Comparison of ENCODE assay signal across 8 cellular contexts in genomic region chr11:78080084-78080817, GRCh38. TPM values are rescaled to one million over a fixed set of nuclear protein-coding genes. Genes with fewer than 3 reads are reported as not detected.
DNase-seq lines count a peak whose midpoint lies in the region; ATAC-seq and TF ChIP-seq lines count a peak whose summit lies in the region.

No MANE protein-coding gene starts in this region.

- 59% methylated on average over 23 of the region's 23 CpGs for WGBS in urinary bladder

- no peaks in the 10 kb centered on the region for H3K36me3 Mint-ChIP-seq in memory B cell

- no peaks in the 10 kb centered on the region for H3K9me3 ChIP-seq in cardiac muscle cell (ENCODE audit: low read depth)

- intact Hi-C loops in left cardiac atrium (cut with DNase I) = no loop called here

- TF ChIP-seq CTCF in cardiac muscle cell (IDR thresholded peaks at IDR 0.05; ENCODE audit: low read depth, low read length) = peak; percentile 1
- no peak for TF ChIP-seq CTCF in astrocyte of the cerebellum (IDR thresholded peaks at IDR 0.05; ENCODE audit: low read depth, low read length, missing control alignments)

- no peak for ATAC-seq in left cardiac atrium
- no peak for ATAC-seq in memory B cell (ENCODE audit: low read depth)
- no peak for ATAC-seq in HG03457 (IDR thresholded peaks at IDR 0.05; ENCODE audit: unreplicated experiment)
- no peak for ATAC-seq in HG02840 (IDR thresholded peaks at IDR 0.05; ENCODE audit: low FRiP score, unreplicated experiment)

- H3K4me1 Mint-ChIP-seq in memory B cell = peaks cover 27% of the 10 kb centered on the region

- peak overlapping the region; percentile 90 for H3K4me3 Mint-ChIP-seq in memory B cell

- no peaks in the 10 kb centered on the region for H3K9me3 Mint-ChIP-seq in memory B cell

- peak overlapping the region; percentile 77 for H3K27ac Mint-ChIP-seq in memory B cell

- in situ Hi-C loops in astrocyte of the cerebellum (cut with HindIII; ENCODE audit: low sequenced_read_pairs) = no loop called here

- H3K27me3 Mint-ChIP-seq in memory B cell = no peaks in the 10 kb centered on the region

- H3K4me3 ChIP-seq in cardiac muscle cell (peak overlapping the region; percentile 86), astrocyte of the cerebellum (ENCODE audit: low read depth, low read length) (peak overlapping the region; percentile 73), urinary bladder (ENCODE audit: low read depth, low read length) (peak overlapping the region; percentile 90)

- DNase-seq in cardiac muscle cell (ENCODE audit: low read depth in 1 of 2, low spot score in 1 of 2) (peak in 1 of 2 donors; percentile 20), left cardiac atrium (no peak), astrocyte of the cerebellum (ENCODE audit: low read depth) (no peak), memory B cell (ENCODE audit: low spot score in 2 of 2) (no peak), pons (ENCODE audit: low spot score) (no peak)

- H3K27me3 ChIP-seq in cardiac muscle cell = peaks cover 3% of the 10 kb centered on the region

- H3K36me3 ChIP-seq in cardiac muscle cell (no peaks in the 10 kb centered on the region), urinary bladder (ENCODE audit: insufficient read depth) (no peaks in the 10 kb centered on the region)

- H3K27ac ChIP-seq in cardiac muscle cell = peak overlapping the region; percentile 95
- peak overlapping the region; percentile 91 for H3K27ac ChIP-seq in urinary bladder (ENCODE audit: low read depth)

- H3K4me1 ChIP-seq in cardiac muscle cell (ENCODE audit: low read depth) = peaks cover 9% of the 10 kb centered on the region
- H3K4me1 ChIP-seq in urinary bladder (ENCODE audit: insufficient read depth) = peaks cover 2% of the 10 kb centered on the region

RNA-seq across cellular contexts. Expression of gene NDUFC2, which starts 0.6 kb away (rescaled TPM):
- total RNA-seq in cardiac muscle cell (123 and 247 TPM in 2 replicates), left cardiac atrium (100 to 1,000 TPM; 276 to 291 TPM), urinary bladder (67.9 TPM)
- polyA plus RNA-seq in cardiac muscle cell (574 and 689 TPM in 2 replicates), urinary bladder (193 TPM)

RNA-seq across cellular contexts. Expression of gene THRSP, which starts 16.6 kb away (rescaled TPM):
- total RNA-seq in cardiac muscle cell (not detected in 2 replicates), left cardiac atrium (10 to 100 TPM; 34.6 to 88.4 TPM), urinary bladder (0.48 TPM)
- polyA plus RNA-seq in cardiac muscle cell (0.44 TPM in 1 of 2 replicates, not detected in the other), urinary bladder (6.5 TPM)

RNA-seq across cellular contexts. Expression of gene KCTD14, which starts 57.2 kb away (rescaled TPM):
- total RNA-seq in cardiac muscle cell (0.45 and 0.81 TPM in 2 replicates), left cardiac atrium (1 to 10 TPM in 1 of 2 donors, under 1 TPM in 1; 0.94 to 1.3 TPM), urinary bladder (2.3 TPM)
- polyA plus RNA-seq in cardiac muscle cell (0.23 and 0.96 TPM in 2 replicates), urinary bladder (1.4 TPM)

RNA-seq across cellular contexts. Expression of gene ALG8, which starts 59.2 kb away (rescaled TPM):
- 25.9 and 38.4 TPM in 2 replicates for total RNA-seq in cardiac muscle cell
- 74.1 and 75.4 TPM in 2 replicates for polyA plus RNA-seq in cardiac muscle cell
- 10 to 100 TPM; 21.1 to 25.2 TPM for total RNA-seq in left cardiac atrium
- total RNA-seq in urinary bladder = 42.4 TPM
- 22.7 TPM for polyA plus RNA-seq in urinary bladder

Comparison
In these comparisons a context has a peak if more than half of its experiments do, and no peak if none do; other contexts are left out.
1. RNA of gene THRSP, which starts 16.6 kb away (total RNA-seq): 34.6 to 88.4 TPM in left cardiac atrium; 0.48 TPM in urinary bladder (single experiment) and not detected in cardiac muscle cell; every median in the first group is over 10 times any median in the second.
2. Peak in every context shown above with its lines, with median percentiles within 50 percentile points of each other: H3K4me3 ChIP-seq.